Comparison of ENCODE assay signal across 29 cellular contexts in the genomic region with DNA sequence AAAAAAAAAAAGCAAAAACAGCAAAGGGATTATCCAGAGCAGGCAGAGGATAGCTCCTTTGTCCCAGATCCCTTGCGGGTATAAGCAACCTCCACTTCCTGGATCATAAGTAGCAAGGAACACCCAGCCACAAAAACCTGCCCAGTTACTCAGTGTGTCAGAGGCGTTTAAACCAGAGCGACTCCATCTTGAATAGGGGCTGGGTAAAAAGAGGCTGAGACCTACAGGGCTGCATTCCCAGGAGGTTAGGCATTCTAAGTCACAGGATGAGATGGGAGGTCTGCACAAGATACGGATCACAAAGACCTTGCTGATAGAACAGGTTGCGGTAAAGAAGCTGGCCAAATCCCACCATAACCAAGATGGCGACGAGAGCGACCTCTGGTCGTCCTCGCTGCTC.
"Had no signal": no experiment of that assay in that cellular context is flagged by ENCODE, and none has a peak within 500 bp of the region (broad histone marks: within the 10 kb centered on the region; RNA-seq: fewer than 3 reads in every experiment).

No MANE protein-coding gene starts in this region.

- H3K4me3 ChIP-seq: adrenal gland, body of pancreas, breast epithelium, Peyer's patch, SK-N-MC had no signal

- H3K27ac Mint-ChIP-seq: activated CD4-positive, alpha-beta T cell treated with anti-CD3 and anti-CD28 coated beads, Interleukin-2, amount 10 ng/mL, durations not matched to agents 7 days and 5 days; activated CD8-positive, alpha-beta T cell treated with anti-CD3 and anti-CD28 coated beads, Interleukin-2, amount 10 ng/mL, durations not matched to agents 7 days and 5 days; activated naive CD4-positive, alpha-beta T cell treated with anti-CD3 and anti-CD28 coated beads for 36 hours; activated naive CD4-positive, alpha-beta T cell treated with anti-CD3 and anti-CD28 coated beads, Interleukin-2, amount 50 U/mL, for 72 hours; activated T-cell treated with anti-CD3 and anti-CD28 coated beads, Interleukin-2, amount 50 U/mL, for 24 hours; activated T-helper 2 cell treated with anti-CD3 and anti-CD28 coated beads, Interferon-gamma antibody, Interleukin-2, Interleukin-4, amounts not matched to agents 10 μg/mL and 5 μg/mL and 100 μg/mL, durations not matched to agents 14 hours and 24 hours and 36 hours; T-helper 2 cell treated with Interferon-gamma antibody and Interleukin-4, amounts not matched to agents 5 μg/mL and 100 μg/mL, for 36 hours had no signal

- H3K36me3 Mint-ChIP-seq: activated naive CD4-positive, alpha-beta T cell treated with anti-CD3 and anti-CD28 coated beads, Interleukin-2, amount 50 U/mL, for 72 hours had no signal

- H3K36me3 ChIP-seq: adrenal gland, breast epithelium, Peyer's patch had no signal

- H3K27me3 Mint-ChIP-seq: activated CD4-positive, alpha-beta T cell treated with anti-CD3 and anti-CD28 coated beads, Interleukin-2, amount 10 ng/mL, durations not matched to agents 7 days and 5 days; activated T-cell treated with anti-CD3 and anti-CD28 coated beads, Interleukin-2, amount 50 U/mL, for 24 hours had no signal

- DNase-seq: activated CD4-positive, alpha-beta T cell treated with anti-CD3 and anti-CD28 coated beads, Interleukin-2, amount 10 ng/mL, durations not matched to agents 7 days and 5 days; activated CD4-positive, alpha-beta T cell treated with anti-CD3 and anti-CD28 coated beads, Interleukin-2, amount 50 U/mL, for 48 hours; activated CD8-positive, alpha-beta T cell treated with anti-CD3 and anti-CD28 coated beads, Interleukin-2, amount 10 ng/mL, durations not matched to agents 7 days and 5 days; activated gamma-delta T cell treated with Interleukin-2 at 50 U/mL for 16 hours; activated naive CD4-positive, alpha-beta T cell treated with anti-CD3 and anti-CD28 coated beads for 36 hours; activated T-cell treated with anti-CD3 and anti-CD28 coated beads, Interleukin-2, amount 50 U/mL, for 24 hours; adrenal gland; body of pancreas; NCI-H1105; NCI-H1417 treated with DMSO at 0.1 percent for 48 hours; NCI-H187 treated with DMSO at 0.1 percent for 48 hours; NCI-H2081; NCI-H2171 treated with DMSO at 0.1 percent for 48 hours; NCI-H2227 treated with DMSO at 0.1 percent for 48 hours; NCI-H446; NCI-H510A treated with DMSO at 0.1 percent for 48 hours; NCI-H526 treated with DMSO at 0.1 percent for 48 hours; NCI-H774; NK-92 treated with Interleukin-12 subunit alpha and Interleukin-12 subunit beta, amount 100 ng/mL, for 24 hours; PC-3; Peyer's patch; Right ventricle myocardium superior had no signal

- H3K27ac ChIP-seq: adrenal gland, body of pancreas, breast epithelium, Peyer's patch, SK-N-MC had no signal

- H3K4me1 ChIP-seq: adrenal gland, body of pancreas, breast epithelium, Peyer's patch had no signal

- H3K9me3 Mint-ChIP-seq: activated CD4-positive, alpha-beta T cell treated with anti-CD3 and anti-CD28 coated beads, Interleukin-2, amount 10 ng/mL, durations not matched to agents 7 days and 5 days; activated naive CD4-positive, alpha-beta T cell treated with anti-CD3 and anti-CD28 coated beads for 36 hours; activated naive CD4-positive, alpha-beta T cell treated with anti-CD3 and anti-CD28 coated beads, Interleukin-2, amount 50 U/mL, for 72 hours; activated T-cell treated with anti-CD3 and anti-CD28 coated beads, Interleukin-2, amount 50 U/mL, for 24 hours; activated T-helper 2 cell treated with anti-CD3 and anti-CD28 coated beads, Interferon-gamma antibody, Interleukin-2, Interleukin-4, amounts not matched to agents 10 μg/mL and 5 μg/mL and 100 μg/mL, durations not matched to agents 14 hours and 24 hours and 36 hours; T-helper 2 cell treated with Interferon-gamma antibody and Interleukin-4, amounts not matched to agents 5 μg/mL and 100 μg/mL, for 36 hours had no signal

- H3K27me3 ChIP-seq: adrenal gland, body of pancreas, breast epithelium, Peyer's patch had no signal

- H3K4me3 Mint-ChIP-seq: activated CD4-positive, alpha-beta T cell treated with anti-CD3 and anti-CD28 coated beads, Interleukin-2, amount 10 ng/mL, durations not matched to agents 7 days and 5 days; activated CD8-positive, alpha-beta T cell treated with anti-CD3 and anti-CD28 coated beads, Interleukin-2, amount 10 ng/mL, durations not matched to agents 7 days and 5 days; activated naive CD4-positive, alpha-beta T cell treated with anti-CD3 and anti-CD28 coated beads for 36 hours; activated T-cell treated with anti-CD3 and anti-CD28 coated beads, Interleukin-2, amount 50 U/mL, for 24 hours; T-helper 2 cell treated with Interferon-gamma antibody and Interleukin-4, amounts not matched to agents 5 μg/mL and 100 μg/mL, for 36 hours had no signal

- H3K4me1 Mint-ChIP-seq: activated CD4-positive, alpha-beta T cell treated with anti-CD3 and anti-CD28 coated beads, Interleukin-2, amount 10 ng/mL, durations not matched to agents 7 days and 5 days had no signal

- FAIRE-seq: astrocyte, TTC549 had no signal

- ATAC-seq: activated CD8-positive, alpha-beta T cell treated with anti-CD3 and anti-CD28 coated beads, Interleukin-2, amount 10 ng/mL, durations not matched to agents 7 days and 5 days; activated naive CD4-positive, alpha-beta T cell treated with anti-CD3 and anti-CD28 coated beads, Interleukin-2, amount 50 U/mL, for 72 hours; body of pancreas; PC-3 had no signal

- H3K9me3 ChIP-seq: adrenal gland, body of pancreas, breast epithelium, Peyer's patch had no signal
